In the genomic region with DNA sequence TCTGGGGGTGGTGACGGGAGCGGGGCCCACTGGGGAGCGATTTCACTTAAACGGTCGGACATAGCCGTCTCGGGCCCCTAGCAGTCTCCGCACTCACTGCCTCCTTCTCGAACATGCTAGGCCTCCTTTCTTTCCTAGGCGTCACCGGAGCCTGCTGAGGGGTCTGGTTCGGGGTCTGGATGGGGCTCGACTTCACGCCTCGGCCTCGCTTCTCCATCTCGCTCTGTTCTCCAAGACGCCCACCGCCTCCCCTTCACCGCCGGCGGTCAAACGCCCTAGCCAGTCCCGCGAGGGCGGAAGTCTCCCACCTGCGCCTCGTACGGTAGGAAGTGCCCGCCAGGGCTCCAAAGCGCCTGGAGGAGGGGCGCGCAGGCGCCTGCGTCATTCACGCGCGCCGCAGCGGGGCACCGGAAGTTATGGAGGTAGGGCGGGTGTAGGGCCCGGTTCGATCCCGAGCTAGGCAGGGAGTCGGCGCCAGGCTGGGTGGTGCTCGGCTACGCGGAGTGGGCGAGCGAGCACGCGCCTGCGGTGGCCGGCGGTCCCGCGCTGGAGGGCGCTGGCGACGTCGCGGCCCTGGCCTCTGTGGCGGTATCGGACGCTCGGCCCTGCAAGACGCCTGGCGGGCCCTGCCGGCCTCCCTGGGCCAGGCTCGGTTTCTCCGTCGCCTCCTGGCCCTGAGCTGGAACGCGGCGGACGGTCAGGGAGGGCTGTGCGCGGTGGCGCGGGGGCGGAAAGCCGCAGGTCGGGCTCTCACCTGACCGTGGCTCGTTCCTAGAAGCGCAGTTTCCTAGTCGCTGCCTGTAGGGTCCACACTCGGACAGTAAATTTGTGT, we compare ENCODE assay signal across 1 cellular context.
TF ChIP-seq lines count a peak whose summit lies in the region.

A gene with protein sequence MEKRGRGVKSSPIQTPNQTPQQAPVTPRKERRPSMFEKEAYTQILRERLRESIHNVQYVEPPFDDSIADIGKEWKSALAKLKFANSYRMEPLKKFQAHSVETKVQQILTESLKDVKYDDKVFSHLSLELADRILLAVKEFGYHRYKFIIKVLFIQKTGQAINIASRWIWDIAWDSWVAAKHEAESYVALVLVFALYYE (minus strand): TSS at position 331 of the 832 bp plus-strand sequence. CDS start 114 bp downstream, at position 217.
A gene (plus strand): TSS at position 381 of the 832 bp plus-strand sequence. CDS start 36 bp downstream, at position 417.

TF ChIP-seq in HEK293, 187 proteins besides CTCF, POLR2A, EP300 and RAD21 (continued from another document):
- TF ChIP-seq, protein P1, sequence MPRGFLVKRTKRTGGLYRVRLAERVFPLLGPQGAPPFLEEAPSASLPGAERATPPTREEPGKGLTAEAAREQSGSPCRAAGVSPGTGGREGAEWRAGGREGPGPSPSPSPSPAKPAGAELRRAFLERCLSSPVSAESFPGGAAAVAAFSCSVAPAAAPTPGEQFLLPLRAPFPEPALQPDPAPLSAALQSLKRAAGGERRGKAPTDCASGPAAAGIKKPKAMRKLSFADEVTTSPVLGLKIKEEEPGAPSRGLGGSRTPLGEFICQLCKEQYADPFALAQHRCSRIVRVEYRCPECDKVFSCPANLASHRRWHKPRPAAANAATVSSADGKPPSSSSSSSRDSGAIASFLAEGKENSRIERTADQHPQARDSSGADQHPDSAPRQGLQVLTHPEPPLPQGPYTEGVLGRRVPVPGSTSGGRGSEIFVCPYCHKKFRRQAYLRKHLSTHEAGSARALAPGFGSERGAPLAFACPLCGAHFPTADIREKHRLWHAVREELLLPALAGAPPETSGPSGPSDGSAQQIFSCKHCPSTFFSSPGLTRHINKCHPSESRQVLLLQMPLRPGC (tag by site-specific recombination; IDR thresholded peaks at IDR 0.05) = peak; percentile 70; the same call in 1 of the 2 replicates
- TF ChIP-seq, protein P2, sequence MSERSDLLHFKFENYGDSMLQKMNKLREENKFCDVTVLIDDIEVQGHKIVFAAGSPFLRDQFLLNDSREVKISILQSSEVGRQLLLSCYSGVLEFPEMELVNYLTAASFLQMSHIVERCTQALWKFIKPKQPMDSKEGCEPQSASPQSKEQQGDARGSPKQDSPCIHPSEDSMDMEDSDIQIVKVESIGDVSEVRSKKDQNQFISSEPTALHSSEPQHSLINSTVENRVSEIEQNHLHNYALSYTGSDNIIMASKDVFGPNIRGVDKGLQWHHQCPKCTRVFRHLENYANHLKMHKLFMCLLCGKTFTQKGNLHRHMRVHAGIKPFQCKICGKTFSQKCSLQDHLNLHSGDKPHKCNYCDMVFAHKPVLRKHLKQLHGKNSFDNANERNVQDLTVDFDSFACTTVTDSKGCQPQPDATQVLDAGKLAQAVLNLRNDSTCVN (tag by site-specific recombination; optimal IDR thresholded peaks at IDR 0.05) = peak; percentile 99
- TF ChIP-seq ZNF558 (tag by site-specific recombination; IDR thresholded peaks at IDR 0.05) = no peak
- peak; percentile 80 for TF ChIP-seq YY1 (tag by site-specific recombination; IDR thresholded peaks at IDR 0.05)
- no peak for TF ChIP-seq ZNF146 (tag by site-specific recombination; IDR thresholded peaks at IDR 0.05)
- TF ChIP-seq, protein P3, sequence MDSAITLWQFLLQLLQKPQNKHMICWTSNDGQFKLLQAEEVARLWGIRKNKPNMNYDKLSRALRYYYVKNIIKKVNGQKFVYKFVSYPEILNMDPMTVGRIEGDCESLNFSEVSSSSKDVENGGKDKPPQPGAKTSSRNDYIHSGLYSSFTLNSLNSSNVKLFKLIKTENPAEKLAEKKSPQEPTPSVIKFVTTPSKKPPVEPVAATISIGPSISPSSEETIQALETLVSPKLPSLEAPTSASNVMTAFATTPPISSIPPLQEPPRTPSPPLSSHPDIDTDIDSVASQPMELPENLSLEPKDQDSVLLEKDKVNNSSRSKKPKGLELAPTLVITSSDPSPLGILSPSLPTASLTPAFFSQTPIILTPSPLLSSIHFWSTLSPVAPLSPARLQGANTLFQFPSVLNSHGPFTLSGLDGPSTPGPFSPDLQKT (IDR thresholded peaks at IDR 0.05; ENCODE audit: borderline replicate concordance, low read depth, low read length) = peak; percentile 90; the same call in 1 of the 2 replicates
- TF ChIP-seq ZNF560 (tag by site-specific recombination; IDR thresholded peaks at IDR 0.05; ENCODE audit: borderline replicate concordance) = no peak
- TF ChIP-seq, protein P4, sequence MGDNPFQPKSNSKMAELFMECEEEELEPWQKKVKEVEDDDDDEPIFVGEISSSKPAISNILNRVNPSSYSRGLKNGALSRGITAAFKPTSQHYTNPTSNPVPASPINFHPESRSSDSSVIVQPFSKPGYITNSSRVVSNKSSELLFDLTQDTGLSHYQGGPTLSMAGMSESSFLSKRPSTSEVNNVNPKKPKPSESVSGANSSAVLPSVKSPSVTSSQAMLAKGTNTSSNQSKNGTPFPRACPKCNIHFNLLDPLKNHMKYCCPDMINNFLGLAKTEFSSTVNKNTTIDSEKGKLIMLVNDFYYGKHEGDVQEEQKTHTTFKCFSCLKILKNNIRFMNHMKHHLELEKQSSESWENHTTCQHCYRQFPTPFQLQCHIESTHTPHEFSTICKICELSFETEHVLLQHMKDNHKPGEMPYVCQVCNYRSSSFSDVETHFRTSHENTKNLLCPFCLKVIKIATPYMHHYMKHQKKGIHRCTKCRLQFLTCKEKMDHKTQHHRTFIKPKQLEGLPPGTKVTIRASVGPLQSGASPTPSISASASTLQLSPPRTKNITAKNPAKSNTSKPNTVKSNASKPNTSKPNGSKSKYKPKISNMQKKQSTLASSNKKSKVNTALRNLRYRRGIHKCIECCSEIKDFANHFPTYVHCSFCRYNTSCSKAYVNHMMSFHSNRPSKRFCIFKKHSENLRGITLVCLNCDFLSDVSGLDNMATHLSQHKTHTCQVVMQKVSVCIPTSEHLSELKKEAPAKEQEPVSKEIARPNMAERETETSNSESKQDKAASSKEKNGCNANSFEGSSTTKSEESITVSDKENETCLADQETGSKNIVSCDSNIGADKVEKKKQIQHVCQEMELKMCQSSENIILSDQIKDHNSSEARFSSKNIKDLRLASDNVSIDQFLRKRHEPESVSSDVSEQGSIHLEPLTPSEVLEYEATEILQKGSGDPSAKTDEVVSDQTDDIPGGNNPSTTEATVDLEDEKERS (tag by site-specific recombination; IDR thresholded peaks at IDR 0.05) = no peak
- peak; percentile 80; the same call in 1 of the 2 replicates for TF ChIP-seq KLF10 (tag by site-specific recombination; IDR thresholded peaks at IDR 0.05)
- 0 out of 2 replicates have a peak, but pooled peaks have one; percentile 26 for TF ChIP-seq ZNF677 (tag by site-specific recombination; IDR thresholded peaks at IDR 0.05)
